In the genomic region with DNA sequence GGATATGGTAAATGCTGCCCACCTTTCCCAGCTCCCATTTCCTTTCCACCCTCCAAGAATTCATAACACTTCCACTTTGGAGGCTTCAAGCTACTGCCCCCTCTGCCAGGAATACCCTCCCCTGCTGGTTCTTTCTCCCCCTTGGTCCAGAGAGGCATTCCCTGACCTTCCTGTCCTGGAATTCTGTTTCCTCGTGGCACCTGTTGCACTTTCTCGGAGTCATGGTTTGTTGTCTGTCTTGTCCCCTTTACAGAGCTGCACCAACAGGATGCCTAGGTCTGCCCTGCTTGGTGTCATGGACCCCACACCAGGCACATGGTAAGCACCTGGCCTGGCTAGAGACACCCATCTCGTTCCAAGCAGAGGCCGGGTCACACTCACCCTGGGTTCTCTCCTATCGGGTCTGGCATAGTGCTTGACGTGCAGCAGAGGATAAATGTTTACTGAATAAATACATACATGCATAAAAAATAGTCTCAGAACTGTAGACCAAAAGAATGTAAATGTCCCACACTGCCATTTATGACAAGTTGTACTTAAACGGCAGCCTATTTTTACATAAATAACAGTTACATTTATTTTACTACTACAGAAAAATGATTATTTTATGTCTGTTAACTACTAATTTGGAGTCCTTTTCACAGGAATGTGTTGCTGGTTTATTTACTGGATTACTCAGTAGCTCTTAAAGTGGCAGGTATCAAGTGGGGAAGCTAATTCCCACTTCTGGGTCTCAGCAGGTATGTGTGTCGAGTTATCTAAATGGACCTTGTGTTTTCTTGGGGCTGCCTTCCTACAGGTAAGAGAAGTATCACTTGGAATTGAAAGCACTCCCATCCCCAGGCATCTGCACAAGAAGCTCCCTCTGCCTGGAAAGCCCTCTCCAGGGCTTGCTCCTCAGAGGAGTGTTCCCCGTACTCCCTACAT, we compare ENCODE assay signal across 2 cellular contexts.
TF ChIP-seq lines count a peak whose summit lies in the region.

No MANE protein-coding gene starts in this region.

TF ChIP-seq in GM23338, 12 proteins besides CTCF, POLR2A, EP300 and RAD21:
- TF ChIP-seq NANOG (IDR thresholded peaks at IDR 0.05; ENCODE audit: borderline replicate concordance), result no peak
- TF ChIP-seq ZNF114 (CRISPR knock-in tag; IDR thresholded peaks at IDR 0.05), result no peak
- TF ChIP-seq EZH2 (IDR thresholded peaks at IDR 0.05; ENCODE audit: low read depth, unreplicated experiment), result no peak
- TF ChIP-seq, protein P1, sequence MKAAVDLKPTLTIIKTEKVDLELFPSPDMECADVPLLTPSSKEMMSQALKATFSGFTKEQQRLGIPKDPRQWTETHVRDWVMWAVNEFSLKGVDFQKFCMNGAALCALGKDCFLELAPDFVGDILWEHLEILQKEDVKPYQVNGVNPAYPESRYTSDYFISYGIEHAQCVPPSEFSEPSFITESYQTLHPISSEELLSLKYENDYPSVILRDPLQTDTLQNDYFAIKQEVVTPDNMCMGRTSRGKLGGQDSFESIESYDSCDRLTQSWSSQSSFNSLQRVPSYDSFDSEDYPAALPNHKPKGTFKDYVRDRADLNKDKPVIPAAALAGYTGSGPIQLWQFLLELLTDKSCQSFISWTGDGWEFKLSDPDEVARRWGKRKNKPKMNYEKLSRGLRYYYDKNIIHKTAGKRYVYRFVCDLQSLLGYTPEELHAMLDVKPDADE (IDR thresholded peaks at IDR 0.05), result no peak

TF ChIP-seq in H1, 55 proteins besides CTCF, POLR2A, EP300 and RAD21:
- no peak for TF ChIP-seq SP1 (IDR thresholded peaks at IDR 0.05; ENCODE audit: low read depth, low read length)
- TF ChIP-seq CHD1 (IDR thresholded peaks at IDR 0.05; ENCODE audit: low read depth, low read length), result no peak
- TF ChIP-seq TCF12 (IDR thresholded peaks at IDR 0.05; ENCODE audit: low read depth, low read length), result no peak
- TF ChIP-seq MAFK (IDR thresholded peaks at IDR 0.05; ENCODE audit: low read depth, low read length), result no peak
- TF ChIP-seq SP2 (IDR thresholded peaks at IDR 0.05; ENCODE audit: low read length), result no peak
- no peak for TF ChIP-seq SP4 (IDR thresholded peaks at IDR 0.05; ENCODE audit: low read length)
- no peak for TF ChIP-seq TAF7 (optimal IDR thresholded peaks at IDR 0.05; ENCODE audit: borderline replicate concordance, low read depth, low read length)
- TF ChIP-seq FOSL1 (IDR thresholded peaks at IDR 0.05; ENCODE audit: insufficient read depth, low read depth, low read length), result no peak
- TF ChIP-seq EZH2 (IDR thresholded peaks at IDR 0.05; ENCODE audit: low read depth, low read length, severe bottlenecking), result no peak
- TF ChIP-seq SIN3A (conservative IDR thresholded peaks at IDR 0.05 in 1 of 2, IDR thresholded peaks at IDR 0.05 in 1 of 2; ENCODE audit: low read depth in 1 of 2, low read length in 2 of 2), result no peak
- no peak for TF ChIP-seq ZNF274 (IDR thresholded peaks at IDR 0.05; ENCODE audit: borderline replicate concordance, extremely low read depth, low read length)
- no peak for TF ChIP-seq EGR1 (IDR thresholded peaks at IDR 0.05; ENCODE audit: borderline replicate concordance, low read depth, low read length)
- no peak for TF ChIP-seq TBP (IDR thresholded peaks at IDR 0.05; ENCODE audit: low read depth, low read length)
